20 cellular contexts compared by ENCODE assay signal in genomic region chr11:64031001-64031400, GRCh38. TPM values are rescaled to one million over a fixed set of nuclear protein-coding genes. Genes with fewer than 3 reads are reported as not detected.
A peak's percentile ranks its signal among the peaks of the same experiment; 100 is the strongest.
DNase-seq lines count a peak whose midpoint lies in the region; ATAC-seq and TF ChIP-seq lines count a peak whose summit lies in the region.
"Had no signal": no experiment of that assay in that cellular context is flagged by ENCODE, and none has a peak within 500 bp of the region (broad histone marks: within the 10 kb centered on the region; RNA-seq: fewer than 3 reads in every experiment).

No MANE protein-coding gene starts in this region.

- intact Hi-C loops in dendritic cell treated with granulocyte-macrophage colony-stimulating factor and Interleukin-4, amounts not matched to agents 40 ng/mL and 50 ng/mL, for 4 days (cut with micrococcal nuclease), result no loop called here
- intact Hi-C loops in thyroid gland (cut with DNase I), result no loop called here
- intact Hi-C loops in heart left ventricle (cut with DNase I), result no loop called here

- no peaks in the 10 kb centered on the region for H3K36me3 Mint-ChIP-seq in dendritic cell treated with granulocyte-macrophage colony-stimulating factor and Interleukin-4, amounts not matched to agents 40 ng/mL and 50 ng/mL, for 4 days (ENCODE audit: low read depth)
- H3K36me3 Mint-ChIP-seq: CD8-positive, alpha-beta memory T cell had no signal

- peaks cover 52% of the 10 kb centered on the region for H3K27me3 Mint-ChIP-seq in dendritic cell treated with granulocyte-macrophage colony-stimulating factor and Interleukin-4, amounts not matched to agents 40 ng/mL and 50 ng/mL, for 4 days

- WGBS in thyroid gland, 2 donors, result 66 to 71% methylated on average over 3 of the region's 3 CpGs
- WGBS in heart left ventricle, 4 donors, result 81 to 88% (median 83%) methylated on average over 3 of the region's 3 CpGs

- H3K27me3 ChIP-seq in thyroid gland, result no peaks in the 10 kb centered on the region
- peaks cover 0 to 24% (median 4%) of the 10 kb centered on the region in 9 donors for H3K27me3 ChIP-seq in heart left ventricle

- H3K4me3 ChIP-seq in HEK293 (ENCODE audit: low read depth, low read length) (no peak overlapping the region), thyroid gland (replicated peaks in 1 of 3) (no peak overlapping the region), heart left ventricle (no peak overlapping the region)

- H3K4me1 Mint-ChIP-seq in dendritic cell treated with granulocyte-macrophage colony-stimulating factor and Interleukin-4, amounts not matched to agents 40 ng/mL and 50 ng/mL, for 4 days (ENCODE audit: low read depth), result peaks cover 71% of the 10 kb centered on the region

- H3K4me3 Mint-ChIP-seq in dendritic cell treated with granulocyte-macrophage colony-stimulating factor and Interleukin-4, amounts not matched to agents 40 ng/mL and 50 ng/mL, for 4 days, result no peak overlapping the region
- H3K4me3 Mint-ChIP-seq: CD14-positive monocyte; CD4-positive, alpha-beta T cell; CD8-positive, alpha-beta memory T cell had no signal

- no peak for ATAC-seq in heart left ventricle

- peak; percentile 42 to 49 for DNase-seq in thyroid gland
- DNase-seq in NCI-H2171 (lab: John Stamatoyannopoulos, UW), result no peak
- no peak for DNase-seq in NCI-H1436 treated with DMSO at 0.1 percent for 48 hours (lab: John Stamatoyannopoulos, UW)
- no peak for DNase-seq in heart left ventricle
- DNase-seq: Calu3; CD4-positive, alpha-beta T cell; CD8-positive, alpha-beta memory T cell; COR-L47; DMS53; DMS79 treated with DMSO at 0.1 percent for 48 hours; GF-D8; GOT3; H7; HCEC 1CT had no signal

- peak overlapping the region; percentile 7 for H3K27ac Mint-ChIP-seq in dendritic cell treated with granulocyte-macrophage colony-stimulating factor and Interleukin-4, amounts not matched to agents 40 ng/mL and 50 ng/mL, for 4 days
- H3K27ac Mint-ChIP-seq: CD14-positive monocyte; CD4-positive, alpha-beta T cell had no signal

- TF ChIP-seq POLR2A in thyroid gland (IDR thresholded peaks at IDR 0.05), result no peak
- no peak for TF ChIP-seq POLR2A in heart left ventricle (IDR thresholded peaks at IDR 0.05)

- H3K4me1 ChIP-seq in HEK293 (ENCODE audit: control insufficient read depth, insufficient read depth, low read length) (no peaks in the 10 kb centered on the region), thyroid gland (peaks cover 25 to 36% of the 10 kb centered on the region in 2 donors), heart left ventricle (peaks cover 0 to 23% (median 9%) of the 10 kb centered on the region in 12 donors)

- no peak overlapping the region for H3K27ac ChIP-seq in HEK293 (ENCODE audit: extremely low read depth, low read depth, low read length)
- H3K27ac ChIP-seq in thyroid gland, result peak overlapping the region; percentile 44 to 79 (median 50)
- no peak overlapping the region for H3K27ac ChIP-seq in heart left ventricle

- POLR2A ChIA-PET in HEK293 (lab: Yijun Ruan, JAX), result interaction anchor here (0.7 kb wide), 1 partner anchor 202 kb away, joined by 3 read pairs; no protein-coding TSS in a partner anchor

- H3K9me3 Mint-ChIP-seq in dendritic cell treated with granulocyte-macrophage colony-stimulating factor and Interleukin-4, amounts not matched to agents 40 ng/mL and 50 ng/mL, for 4 days, result no peaks in the 10 kb centered on the region
- H3K9me3 Mint-ChIP-seq: CD4-positive, alpha-beta T cell; CD8-positive, alpha-beta memory T cell had no signal

- H3K9me3 ChIP-seq in HEK293 (ENCODE audit: control insufficient read depth, insufficient read depth, low read depth, low read length) (no peaks in the 10 kb centered on the region), thyroid gland (no peaks in the 10 kb centered on the region), heart left ventricle (no peaks in the 10 kb centered on the region)

- TF ChIP-seq CTCF in HEK293 (tag by site-specific recombination; IDR thresholded peaks at IDR 0.05) (no peak), thyroid gland (IDR thresholded peaks at IDR 0.05) (no peak), heart left ventricle (IDR thresholded peaks at IDR 0.05) (no peak)

- CTCF ChIA-PET in HEK293 (lab: Yijun Ruan, JAX), result interaction anchor here (0.6 to 1.6 kb wide), 3 partner anchors 10 to 109 kb away, joined by 4 to 6 read pairs (median 5); no protein-coding TSS in a partner anchor

- H3K36me3 ChIP-seq in HEK293 (ENCODE audit: control insufficient read depth in 2 of 2, insufficient read depth in 1 of 2, low read length in 2 of 2) (no peaks in the 10 kb centered on the region), thyroid gland (no peaks in the 10 kb centered on the region), heart left ventricle (no peaks in the 10 kb centered on the region)

TF ChIP-seq in HEK293, 187 proteins besides CTCF, POLR2A, EP300 and RAD21:
- peak; percentile 94 for TF ChIP-seq GLIS1 (tag by site-specific recombination; IDR thresholded peaks at IDR 0.05)
- 0 out of 2 replicates have a peak, but pooled peaks have one; percentile 23 for TF ChIP-seq GLIS2 (tag by site-specific recombination; IDR thresholded peaks at IDR 0.05)
- TF ChIP-seq ZSCAN23 (tag by site-specific recombination; IDR thresholded peaks at IDR 0.05), result no peak

RNA-seq across cellular contexts. Expression of gene FLRT1, which starts 4.7 kb away (rescaled TPM):
- total RNA-seq in thyroid gland, result 1 to 10 TPM in 3 of 4 donors, under 1 TPM in 1; 0.54 to 4.0 (median 3.8) TPM
- total RNA-seq in heart left ventricle, result 1 to 10 TPM in 1 of 9 donors, under 1 TPM in 8; 0.20 to 1.4 (median 0.37) TPM
- polyA plus RNA-seq in heart left ventricle, result under 1 TPM; 0.22 to 0.46 TPM
- total RNA-seq: A172; CD4-positive, alpha-beta T cell; CD8-positive, alpha-beta memory T cell; Daoy; G401 had no signal
- polyA plus RNA-seq: CD14-positive monocyte; CD8-positive, alpha-beta memory T cell had no signal

RNA-seq across cellular contexts. Expression of gene OTUB1, which starts 44.8 kb away (rescaled TPM):
- total RNA-seq in thyroid gland (100 to 1,000 TPM in 1 of 4 donors, 10 to 100 TPM in 3; 62.3 to 130 (median 76.1) TPM), heart left ventricle (10 to 100 TPM; 47.4 to 73.1 (median 54.5) TPM)
- polyA plus RNA-seq in heart left ventricle, result 10 to 100 TPM; 46.7 to 83.1 TPM

RNA-seq across cellular contexts. Expression of gene COX8A, which starts 56.6 kb away (rescaled TPM):
- total RNA-seq in thyroid gland (100 to 1,000 TPM; 210 to 787 (median 471) TPM), heart left ventricle (1,000 to 10,000 TPM in 4 of 9 donors, 100 to 1,000 TPM in 5; 673 to 1,925 (median 988) TPM)
- polyA plus RNA-seq in heart left ventricle, result 1,000 to 10,000 TPM; 2,141 to 2,448 TPM

Comparison
In these comparisons a context has a peak if more than half of its experiments do, and no peak if none do; other contexts are left out.
1. H3K27ac ChIP-seq: peak in thyroid gland (3 of 3); none in HEK293 (single experiment) and heart left ventricle (0 of 12).
2. DNase-seq: peak in thyroid gland (2 of 2); none in NCI-H2171 (single experiment), NCI-H1436 treated with DMSO at 0.1 percent for 48 hours (single experiment) and heart left ventricle (0 of 5).